ENCODE assay signal across 12 cellular contexts in the genomic region with DNA sequence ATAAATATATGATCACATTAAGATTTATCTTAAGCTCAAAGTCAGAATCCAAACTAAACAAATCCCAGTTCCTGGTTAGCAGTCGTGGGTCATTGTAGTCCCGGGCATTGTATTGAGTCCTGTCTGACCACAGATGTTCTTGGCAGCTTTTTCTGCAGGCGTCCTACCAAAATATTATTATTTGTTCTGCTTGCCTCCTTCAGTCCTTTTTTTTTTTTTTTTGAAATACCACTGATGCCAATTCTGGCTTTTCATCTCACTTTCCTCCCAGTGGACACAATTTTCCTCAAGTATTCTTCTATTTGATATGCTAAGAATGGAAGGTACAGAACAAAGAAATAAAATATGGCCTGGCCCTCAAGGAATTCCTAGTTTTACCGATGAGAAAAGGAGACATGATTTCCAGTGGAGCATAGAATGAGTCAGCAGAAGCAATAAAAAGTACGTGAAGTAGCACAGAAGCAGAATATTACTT.
DNase-seq lines count a peak whose midpoint lies in the region; ATAC-seq and TF ChIP-seq lines count a peak whose summit lies in the region.
"Had no signal": no experiment of that assay in that cellular context is flagged by ENCODE, and none has a peak within 500 bp of the region (broad histone marks: within the 10 kb centered on the region; RNA-seq: fewer than 3 reads in every experiment).

No MANE protein-coding gene starts in this region.

- POLR2A ChIA-PET in WTC11 (lab: Charles Lee): no interaction called here

- H3K27me3 Mint-ChIP-seq in WTC11 (ENCODE audit: low read depth): no peaks in the 10 kb centered on the region

- peaks cover 23% of the 10 kb centered on the region for H3K4me1 Mint-ChIP-seq in WTC11
- H3K4me1 Mint-ChIP-seq: immature natural killer cell had no signal

- H3K36me3 Mint-ChIP-seq in WTC11: peaks cover 10% of the 10 kb centered on the region; the same call in 1 of the 2 replicates
- H3K36me3 Mint-ChIP-seq: immature natural killer cell had no signal

- ATAC-seq in WTC11: no peak
- ATAC-seq in GM21367 (IDR thresholded peaks at IDR 0.05; ENCODE audit: unreplicated experiment): no peak

- H3K4me3 ChIP-seq in fibroblast of villous mesenchyme (ENCODE audit: low read depth, low read length): no peak overlapping the region

- DNase-seq in HT-29 (ENCODE audit: low spot score) (peak; percentile 10), WTC11 (ENCODE audit: low spot score) (no peak), fibroblast of villous mesenchyme (ENCODE audit: low read depth) (peak; percentile 33), smooth muscle cell of the brain vasculature (ENCODE audit: low read depth, low spot score) (peak; percentile 65), KG1 (lab: John Stamatoyannopoulos, UW) (no peak), NCI-H2081 (lab: John Stamatoyannopoulos, UW) (no peak)
- no peak for DNase-seq in activated CD8-positive, alpha-beta memory T cell treated with anti-CD3 and anti-CD28 coated beads for 24 hours
- DNase-seq: amygdala, immature natural killer cell, NCI-H187 had no signal

- no peak overlapping the region for H3K4me3 Mint-ChIP-seq in WTC11
- H3K4me3 Mint-ChIP-seq: immature natural killer cell; T-helper 2 cell treated with Interferon-gamma antibody and Interleukin-4, amounts not matched to agents 5 μg/mL and 100 μg/mL, for 36 hours had no signal

- H3K9me3 Mint-ChIP-seq in WTC11: peaks cover 11% of the 10 kb centered on the region; the same call in 1 of the 2 replicates
- H3K9me3 Mint-ChIP-seq: T-helper 2 cell treated with Interferon-gamma antibody and Interleukin-4, amounts not matched to agents 5 μg/mL and 100 μg/mL, for 36 hours had no signal

- no peak for TF ChIP-seq CTCF in WTC11 (IDR thresholded peaks at IDR 0.05)
- TF ChIP-seq CTCF in fibroblast of villous mesenchyme (IDR thresholded peaks at IDR 0.05; ENCODE audit: insufficient read depth, low read depth, low read length): no peak

- H3K27ac Mint-ChIP-seq in WTC11: peak overlapping the region; percentile 36
- H3K27ac Mint-ChIP-seq: immature natural killer cell; T-helper 2 cell treated with Interferon-gamma antibody and Interleukin-4, amounts not matched to agents 5 μg/mL and 100 μg/mL, for 36 hours had no signal

- CTCF ChIA-PET in WTC11 (lab: Charles Lee): no interaction called here

TF ChIP-seq in WTC11, 78 proteins besides CTCF, POLR2A, EP300 and RAD21:
- TF ChIP-seq TEAD4 (CRISPR knock-in tag; IDR thresholded peaks at IDR 0.05): no peak
- no peak for TF ChIP-seq RELA (CRISPR knock-in tag; IDR thresholded peaks at IDR 0.05; ENCODE audit: borderline replicate concordance)
- TF ChIP-seq FOXP1 (CRISPR knock-in tag; IDR thresholded peaks at IDR 0.05; ENCODE audit: borderline replicate concordance): no peak
- no peak for TF ChIP-seq JUN (CRISPR knock-in tag; IDR thresholded peaks at IDR 0.05)
- TF ChIP-seq, protein P1, sequence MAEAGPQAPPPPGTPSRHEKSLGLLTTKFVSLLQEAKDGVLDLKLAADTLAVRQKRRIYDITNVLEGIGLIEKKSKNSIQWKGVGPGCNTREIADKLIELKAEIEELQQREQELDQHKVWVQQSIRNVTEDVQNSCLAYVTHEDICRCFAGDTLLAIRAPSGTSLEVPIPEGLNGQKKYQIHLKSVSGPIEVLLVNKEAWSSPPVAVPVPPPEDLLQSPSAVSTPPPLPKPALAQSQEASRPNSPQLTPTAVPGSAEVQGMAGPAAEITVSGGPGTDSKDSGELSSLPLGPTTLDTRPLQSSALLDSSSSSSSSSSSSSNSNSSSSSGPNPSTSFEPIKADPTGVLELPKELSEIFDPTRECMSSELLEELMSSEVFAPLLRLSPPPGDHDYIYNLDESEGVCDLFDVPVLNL (CRISPR knock-in tag; IDR thresholded peaks at IDR 0.05; ENCODE audit: borderline replicate concordance, low read depth): no peak
- no peak for TF ChIP-seq ATF1 (CRISPR knock-in tag; IDR thresholded peaks at IDR 0.05)
- TF ChIP-seq, protein P2, sequence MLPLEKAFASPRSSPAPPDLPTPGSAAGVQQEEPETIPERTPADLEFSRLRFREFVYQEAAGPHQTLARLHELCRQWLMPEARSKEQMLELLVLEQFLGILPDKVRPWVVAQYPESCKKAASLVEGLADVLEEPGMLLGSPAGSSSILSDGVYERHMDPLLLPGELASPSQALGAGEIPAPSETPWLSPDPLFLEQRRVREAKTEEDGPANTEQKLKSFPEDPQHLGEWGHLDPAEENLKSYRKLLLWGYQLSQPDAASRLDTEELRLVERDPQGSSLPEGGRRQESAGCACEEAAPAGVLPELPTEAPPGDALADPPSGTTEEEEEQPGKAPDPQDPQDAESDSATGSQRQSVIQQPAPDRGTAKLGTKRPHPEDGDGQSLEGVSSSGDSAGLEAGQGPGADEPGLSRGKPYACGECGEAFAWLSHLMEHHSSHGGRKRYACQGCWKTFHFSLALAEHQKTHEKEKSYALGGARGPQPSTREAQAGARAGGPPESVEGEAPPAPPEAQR (CRISPR knock-in tag; IDR thresholded peaks at IDR 0.05): no peak
- TF ChIP-seq ELF4 (CRISPR knock-in tag; IDR thresholded peaks at IDR 0.05; ENCODE audit: low read depth): no peak

Comparison
In these comparisons a context has a peak if more than half of its experiments do, and no peak if none do; other contexts are left out.
1. DNase-seq: peak in HT-29 (single experiment), fibroblast of villous mesenchyme (single experiment) and smooth muscle cell of the brain vasculature (single experiment); none in WTC11 (single experiment), KG1 (single experiment), NCI-H2081 (0 of 2) and activated CD8-positive, alpha-beta memory T cell treated with anti-CD3 and anti-CD28 coated beads for 24 hours (single experiment).